In genomic region chr19:38362076-38362945, GRCh38 we compare ENCODE assay signal across 1 cellular context.
TF ChIP-seq lines count a peak whose summit lies in the region.

No MANE protein-coding gene starts in this region.

TF ChIP-seq in K562, 482 proteins besides CTCF, POLR2A, EP300 and RAD21 (continued from another document and continues in another):
- TF ChIP-seq, protein P1, sequence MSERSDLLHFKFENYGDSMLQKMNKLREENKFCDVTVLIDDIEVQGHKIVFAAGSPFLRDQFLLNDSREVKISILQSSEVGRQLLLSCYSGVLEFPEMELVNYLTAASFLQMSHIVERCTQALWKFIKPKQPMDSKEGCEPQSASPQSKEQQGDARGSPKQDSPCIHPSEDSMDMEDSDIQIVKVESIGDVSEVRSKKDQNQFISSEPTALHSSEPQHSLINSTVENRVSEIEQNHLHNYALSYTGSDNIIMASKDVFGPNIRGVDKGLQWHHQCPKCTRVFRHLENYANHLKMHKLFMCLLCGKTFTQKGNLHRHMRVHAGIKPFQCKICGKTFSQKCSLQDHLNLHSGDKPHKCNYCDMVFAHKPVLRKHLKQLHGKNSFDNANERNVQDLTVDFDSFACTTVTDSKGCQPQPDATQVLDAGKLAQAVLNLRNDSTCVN (CRISPR knock-in tag; IDR thresholded peaks at IDR 0.05) = no peak
- TF ChIP-seq YBX1 (IDR thresholded peaks at IDR 0.05) (no peak), SPI1 (IDR thresholded peaks at IDR 0.05; ENCODE audit: borderline replicate concordance, low read depth, low read length) (no peak), ELF2 (CRISPR knock-in tag; IDR thresholded peaks at IDR 0.05) (no peak), HMG20B (CRISPR knock-in tag; IDR thresholded peaks at IDR 0.05) (no peak), ZBTB7A (IDR thresholded peaks at IDR 0.05; ENCODE audit: borderline replicate concordance, control insufficient read depth, low read depth, low read length) (peak; percentile 79), NRF1 (conservative IDR thresholded peaks at IDR 0.05 in 1 of 2, IDR thresholded peaks at IDR 0.05 in 1 of 2) (peak; percentile 82 to 85), CHD7 (IDR thresholded peaks at IDR 0.05; ENCODE audit: low read depth, low read length) (no peak), ZBED1 (IDR thresholded peaks at IDR 0.05) (no peak), RAD51 (IDR thresholded peaks at IDR 0.05; ENCODE audit: borderline replicate concordance, low read depth) (no peak), TRIM24 (IDR thresholded peaks at IDR 0.05) (0 out of 4 replicates have a peak, but pooled peaks of 1 of the 2 experiments have one; percentile 12), ZNF584 (CRISPR knock-in tag; IDR thresholded peaks at IDR 0.05; ENCODE audit: low read depth) (no peak), GTF2A2 (tag; IDR thresholded peaks at IDR 0.05) (no peak), POLR2G (IDR thresholded peaks at IDR 0.05; ENCODE audit: low read depth, low read length) (peak; percentile 69), SMAD3 (CRISPR knock-in tag; conservative IDR thresholded peaks at IDR 0.05) (no peak), RBFOX2 (IDR thresholded peaks at IDR 0.05; ENCODE audit: low read depth, low read length) (peak; percentile 66), ZNF197 (CRISPR knock-in tag; IDR thresholded peaks at IDR 0.05; ENCODE audit: low read depth) (no peak), THAP7 (CRISPR knock-in tag; IDR thresholded peaks at IDR 0.05) (no peak), MCM5 (IDR thresholded peaks at IDR 0.05; ENCODE audit: low read depth) (no peak), MAZ (CRISPR knock-in tag; conservative IDR thresholded peaks at IDR 0.05 in 1 of 2, IDR thresholded peaks at IDR 0.05 in 1 of 2) (peak; percentile 57 to 83; a peak in 3 of 4 replicates), TEAD2 (tag; IDR thresholded peaks at IDR 0.05) (no peak), TEAD1 (CRISPR knock-in tag; IDR thresholded peaks at IDR 0.05) (no peak), KAT7 (CRISPR knock-in tag; IDR thresholded peaks at IDR 0.05; ENCODE audit: borderline replicate concordance) (no peak), CCAR2 (IDR thresholded peaks at IDR 0.05; ENCODE audit: low read depth, low read length) (no peak), ZEB2 (IDR thresholded peaks at IDR 0.05) (no peak), ZNF586 (CRISPR knock-in tag; conservative IDR thresholded peaks at IDR 0.05) (no peak), U2AF2 (optimal IDR thresholded peaks at IDR 0.05; ENCODE audit: low read depth, low read length) (no peak), BHLHE40 (IDR thresholded peaks at IDR 0.05; ENCODE audit: low read length) (no peak), CBFA2T2 (conservative IDR thresholded peaks at IDR 0.05) (peak; percentile 50), GATAD2B (IDR thresholded peaks at IDR 0.05; ENCODE audit: borderline replicate concordance) (no peak), MYC (IDR thresholded peaks at IDR 0.05; ENCODE audit: low read depth, low read length) (no peak), MYC (CRISPR knock-in tag; IDR thresholded peaks at IDR 0.05; ENCODE audit: borderline replicate concordance, low read depth) (no peak), NEUROD1 (IDR thresholded peaks at IDR 0.05; ENCODE audit: borderline replicate concordance, low read depth, low read length, partially characterized antibody) (peak; percentile 14)
- TF ChIP-seq, protein P2, sequence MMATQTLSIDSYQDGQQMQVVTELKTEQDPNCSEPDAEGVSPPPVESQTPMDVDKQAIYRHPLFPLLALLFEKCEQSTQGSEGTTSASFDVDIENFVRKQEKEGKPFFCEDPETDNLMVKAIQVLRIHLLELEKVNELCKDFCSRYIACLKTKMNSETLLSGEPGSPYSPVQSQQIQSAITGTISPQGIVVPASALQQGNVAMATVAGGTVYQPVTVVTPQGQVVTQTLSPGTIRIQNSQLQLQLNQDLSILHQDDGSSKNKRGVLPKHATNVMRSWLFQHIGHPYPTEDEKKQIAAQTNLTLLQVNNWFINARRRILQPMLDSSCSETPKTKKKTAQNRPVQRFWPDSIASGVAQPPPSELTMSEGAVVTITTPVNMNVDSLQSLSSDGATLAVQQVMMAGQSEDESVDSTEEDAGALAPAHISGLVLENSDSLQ (IDR thresholded peaks at IDR 0.05) = peak; percentile 23; the same call in 1 of the 2 replicates
- TF ChIP-seq, protein P3, sequence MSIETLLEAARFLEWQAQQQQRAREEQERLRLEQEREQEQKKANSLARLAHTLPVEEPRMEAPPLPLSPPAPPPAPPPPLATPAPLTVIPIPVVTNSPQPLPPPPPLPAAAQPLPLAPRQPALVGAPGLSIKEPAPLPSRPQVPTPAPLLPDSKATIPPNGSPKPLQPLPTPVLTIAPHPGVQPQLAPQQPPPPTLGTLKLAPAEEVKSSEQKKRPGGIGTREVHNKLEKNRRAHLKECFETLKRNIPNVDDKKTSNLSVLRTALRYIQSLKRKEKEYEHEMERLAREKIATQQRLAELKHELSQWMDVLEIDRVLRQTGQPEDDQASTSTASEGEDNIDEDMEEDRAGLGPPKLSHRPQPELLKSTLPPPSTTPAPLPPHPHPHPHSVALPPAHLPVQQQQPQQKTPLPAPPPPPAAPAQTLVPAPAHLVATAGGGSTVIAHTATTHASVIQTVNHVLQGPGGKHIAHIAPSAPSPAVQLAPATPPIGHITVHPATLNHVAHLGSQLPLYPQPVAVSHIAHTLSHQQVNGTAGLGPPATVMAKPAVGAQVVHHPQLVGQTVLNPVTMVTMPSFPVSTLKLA (conservative IDR thresholded peaks at IDR 0.05) = peak in 1 of 2 experiments; percentile 55; a peak in 2 of 4 replicates
- TF ChIP-seq, protein P4, sequence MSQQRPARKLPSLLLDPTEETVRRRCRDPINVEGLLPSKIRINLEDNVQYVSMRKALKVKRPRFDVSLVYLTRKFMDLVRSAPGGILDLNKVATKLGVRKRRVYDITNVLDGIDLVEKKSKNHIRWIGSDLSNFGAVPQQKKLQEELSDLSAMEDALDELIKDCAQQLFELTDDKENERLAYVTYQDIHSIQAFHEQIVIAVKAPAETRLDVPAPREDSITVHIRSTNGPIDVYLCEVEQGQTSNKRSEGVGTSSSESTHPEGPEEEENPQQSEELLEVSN (IDR thresholded peaks at IDR 0.05; ENCODE audit: borderline replicate concordance in 1 of 2, extremely low read depth in 1 of 2, insufficient read depth in 1 of 2, insufficient read length in 1 of 2, low read depth in 1 of 2, low read length in 1 of 2, poor library complexity in 1 of 2, severe bottlenecking in 1 of 2) = peak in 1 of 2 experiments; percentile 43
- TF ChIP-seq, protein P5, sequence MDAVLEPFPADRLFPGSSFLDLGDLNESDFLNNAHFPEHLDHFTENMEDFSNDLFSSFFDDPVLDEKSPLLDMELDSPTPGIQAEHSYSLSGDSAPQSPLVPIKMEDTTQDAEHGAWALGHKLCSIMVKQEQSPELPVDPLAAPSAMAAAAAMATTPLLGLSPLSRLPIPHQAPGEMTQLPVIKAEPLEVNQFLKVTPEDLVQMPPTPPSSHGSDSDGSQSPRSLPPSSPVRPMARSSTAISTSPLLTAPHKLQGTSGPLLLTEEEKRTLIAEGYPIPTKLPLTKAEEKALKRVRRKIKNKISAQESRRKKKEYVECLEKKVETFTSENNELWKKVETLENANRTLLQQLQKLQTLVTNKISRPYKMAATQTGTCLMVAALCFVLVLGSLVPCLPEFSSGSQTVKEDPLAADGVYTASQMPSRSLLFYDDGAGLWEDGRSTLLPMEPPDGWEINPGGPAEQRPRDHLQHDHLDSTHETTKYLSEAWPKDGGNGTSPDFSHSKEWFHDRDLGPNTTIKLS (IDR thresholded peaks at IDR 0.05; ENCODE audit: borderline replicate concordance, low read depth) = no peak
- TF ChIP-seq, protein P6, sequence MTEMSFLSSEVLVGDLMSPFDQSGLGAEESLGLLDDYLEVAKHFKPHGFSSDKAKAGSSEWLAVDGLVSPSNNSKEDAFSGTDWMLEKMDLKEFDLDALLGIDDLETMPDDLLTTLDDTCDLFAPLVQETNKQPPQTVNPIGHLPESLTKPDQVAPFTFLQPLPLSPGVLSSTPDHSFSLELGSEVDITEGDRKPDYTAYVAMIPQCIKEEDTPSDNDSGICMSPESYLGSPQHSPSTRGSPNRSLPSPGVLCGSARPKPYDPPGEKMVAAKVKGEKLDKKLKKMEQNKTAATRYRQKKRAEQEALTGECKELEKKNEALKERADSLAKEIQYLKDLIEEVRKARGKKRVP (CRISPR knock-in tag; IDR thresholded peaks at IDR 0.05) = no peak
